ENCODE assay signal across 2 cellular contexts in genomic region chr5:140076788-140077187, GRCh38.
TF ChIP-seq lines count a peak whose summit lies in the region.

No MANE protein-coding gene starts in this region.

TF ChIP-seq in HEK293, 187 proteins besides CTCF, POLR2A, EP300 and RAD21:
- no peak for TF ChIP-seq ZNF175 (tag by site-specific recombination; IDR thresholded peaks at IDR 0.05)
- peak; percentile 79 for TF ChIP-seq REST (tag by site-specific recombination; IDR thresholded peaks at IDR 0.05)
TF ChIP-seq in HEK293: peak in this region for 1.

TF ChIP-seq in K562, 482 proteins besides CTCF, POLR2A, EP300 and RAD21:
- TF ChIP-seq MCM3 (IDR thresholded peaks at IDR 0.05) (no peak), SMARCE1 (IDR thresholded peaks at IDR 0.05) (no peak), DNMT1 (IDR thresholded peaks at IDR 0.05) (no peak), KDM1A (IDR thresholded peaks at IDR 0.05) (peak; percentile 78 to 81), FOXK1 (CRISPR knock-in tag; IDR thresholded peaks at IDR 0.05; ENCODE audit: borderline replicate concordance) (no peak), TEAD1 (CRISPR knock-in tag; IDR thresholded peaks at IDR 0.05) (no peak), RCOR1 (IDR thresholded peaks at IDR 0.05; ENCODE audit: borderline replicate concordance in 1 of 2, low read depth in 2 of 2, low read length in 2 of 2) (peak in 1 of 2 experiments; percentile 56; a peak in 1 of 4 replicates)
